In genomic region chr11:39678996-39679395, GRCh38 we compare ENCODE assay signal across 15 cellular contexts.
"Had no signal": no experiment of that assay in that cellular context is flagged by ENCODE, and none has a peak within 500 bp of the region (broad histone marks: within the 10 kb centered on the region; RNA-seq: fewer than 3 reads in every experiment).

No MANE protein-coding gene starts in this region.

- H3K4me2 ChIP-seq: neural progenitor cell had no signal

- H2AFZ ChIP-seq: neural progenitor cell had no signal

- DNase-seq: activated CD4-positive, alpha-beta T cell treated with anti-CD3 and anti-CD28 coated beads, Interleukin-2, amount 50 U/mL, for 4 hours; activated gamma-delta T cell; gastrocnemius medialis; head of caudate nucleus; kidney; left lung; right cardiac atrium; stimulated activated CD4-positive, alpha-beta T cell treated with anti-CD3 and anti-CD28 coated beads, Interleukin-4, amount 100 ng/mL, for 24 hours; stomach; SW 1271; trophoblast cell had no signal

- H3K27me3 ChIP-seq: ascending aorta, gastrocnemius medialis, left lung, neural progenitor cell, stomach had no signal

- H3K9me3 ChIP-seq: ascending aorta, gastrocnemius medialis, prostate gland had no signal

- H3K4me3 ChIP-seq: ascending aorta, gastrocnemius medialis, left lung, neural progenitor cell, prostate gland, skin epidermis, stomach had no signal

- H3K36me3 ChIP-seq: ascending aorta, gastrocnemius medialis, left lung, neural progenitor cell, prostate gland, stomach had no signal

- H3K4me1 ChIP-seq: ascending aorta, gastrocnemius medialis, left lung, neural progenitor cell, prostate gland, stomach had no signal

- H3K9ac ChIP-seq: neural progenitor cell had no signal

- H3K27ac ChIP-seq: ascending aorta, gastrocnemius medialis, left lung, neural progenitor cell, prostate gland, skin epidermis, stomach had no signal
